ENCODE assay signal across 3 cellular contexts in the genomic region with DNA sequence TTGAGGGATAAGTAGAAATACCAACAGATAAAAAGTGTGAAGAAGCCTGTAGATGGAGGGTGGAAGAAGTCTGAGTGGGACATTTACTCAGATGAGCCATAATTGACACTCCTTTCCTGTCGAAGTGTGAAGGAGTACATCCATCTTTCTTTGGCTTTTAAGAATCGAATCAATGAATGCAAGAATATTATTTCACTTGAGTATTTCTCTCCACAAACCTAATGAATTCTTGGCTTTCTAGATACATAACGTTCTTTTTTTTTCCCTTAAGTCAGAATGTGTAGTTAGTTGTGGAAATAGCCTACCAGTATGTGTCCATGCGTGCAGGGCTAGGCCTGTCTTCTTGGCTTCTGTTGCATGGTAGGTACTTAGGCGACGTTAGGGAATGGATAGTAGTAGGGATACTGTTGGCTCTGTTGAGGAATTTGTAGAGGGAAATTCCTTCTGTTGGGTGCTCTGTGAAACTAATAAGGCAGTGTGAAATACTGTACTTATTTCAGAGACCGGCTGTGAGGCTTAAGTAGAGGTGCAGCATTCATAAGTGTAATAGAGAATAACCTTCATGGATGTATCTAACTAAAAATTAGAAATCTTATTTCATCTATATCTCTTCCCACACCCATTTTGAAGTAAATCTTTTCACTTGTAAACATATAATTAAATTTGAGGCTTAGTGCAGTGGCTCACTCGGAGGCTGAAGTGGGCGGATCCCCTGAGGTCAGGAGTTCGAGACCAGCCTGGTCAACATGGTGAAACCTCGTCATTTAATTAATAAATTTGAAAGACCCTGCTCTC.
TF ChIP-seq lines count a peak whose summit lies in the region.

No MANE protein-coding gene starts in this region.

TF ChIP-seq in A549, 52 proteins besides CTCF, POLR2A, EP300 and RAD21:
- no peak for TF ChIP-seq CEBPB (IDR thresholded peaks at IDR 0.05)
- TF ChIP-seq GATA3 (IDR thresholded peaks at IDR 0.05; ENCODE audit: borderline replicate concordance) = no peak

TF ChIP-seq in HEK293, 187 proteins besides CTCF, POLR2A, EP300 and RAD21:
- TF ChIP-seq ZNF132 (tag by site-specific recombination; IDR thresholded peaks at IDR 0.05; ENCODE audit: borderline replicate concordance) (no peak), OVOL3 (tag by site-specific recombination; IDR thresholded peaks at IDR 0.05) (no peak), KLF9 (tag by site-specific recombination; IDR thresholded peaks at IDR 0.05; ENCODE audit: low read depth) (0 out of 2 replicates have a peak, but pooled peaks have one; percentile 24), ZNF211 (tag by site-specific recombination; IDR thresholded peaks at IDR 0.05; ENCODE audit: low read depth) (no peak), SP7 (tag by site-specific recombination; IDR thresholded peaks at IDR 0.05) (peak; percentile 52; the same call in 1 of the 2 replicates), SP3 (tag by site-specific recombination; IDR thresholded peaks at IDR 0.05) (no peak), ZNF404 (tag by site-specific recombination; IDR thresholded peaks at IDR 0.05) (no peak), ZNF544 (tag by site-specific recombination; IDR thresholded peaks at IDR 0.05) (no peak), EGR2 (tag by site-specific recombination; IDR thresholded peaks at IDR 0.05; ENCODE audit: low read depth) (no peak), ZNF184 (tag by site-specific recombination; IDR thresholded peaks at IDR 0.05) (no peak), ZNF558 (tag by site-specific recombination; IDR thresholded peaks at IDR 0.05) (no peak), ZBTB21 (tag by site-specific recombination; IDR thresholded peaks at IDR 0.05) (no peak)
- TF ChIP-seq, protein P1, sequence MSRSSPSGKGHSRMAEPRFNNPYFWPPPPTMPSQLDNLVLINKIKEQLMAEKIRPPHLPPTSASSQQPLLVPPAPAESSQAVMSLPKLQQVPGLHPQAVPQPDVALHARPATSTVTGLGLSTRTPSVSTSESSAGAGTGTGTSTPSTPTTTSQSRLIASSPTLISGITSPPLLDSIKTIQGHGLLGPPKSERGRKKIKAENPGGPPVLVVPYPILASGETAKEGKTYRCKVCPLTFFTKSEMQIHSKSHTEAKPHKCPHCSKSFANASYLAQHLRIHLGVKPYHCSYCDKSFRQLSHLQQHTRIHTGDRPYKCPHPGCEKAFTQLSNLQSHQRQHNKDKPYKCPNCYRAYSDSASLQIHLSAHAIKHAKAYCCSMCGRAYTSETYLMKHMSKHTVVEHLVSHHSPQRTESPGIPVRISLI (tag by site-specific recombination; IDR thresholded peaks at IDR 0.05) = no peak

TF ChIP-seq in GM12878, 131 proteins besides CTCF, POLR2A, EP300 and RAD21:
- TF ChIP-seq, protein P2, sequence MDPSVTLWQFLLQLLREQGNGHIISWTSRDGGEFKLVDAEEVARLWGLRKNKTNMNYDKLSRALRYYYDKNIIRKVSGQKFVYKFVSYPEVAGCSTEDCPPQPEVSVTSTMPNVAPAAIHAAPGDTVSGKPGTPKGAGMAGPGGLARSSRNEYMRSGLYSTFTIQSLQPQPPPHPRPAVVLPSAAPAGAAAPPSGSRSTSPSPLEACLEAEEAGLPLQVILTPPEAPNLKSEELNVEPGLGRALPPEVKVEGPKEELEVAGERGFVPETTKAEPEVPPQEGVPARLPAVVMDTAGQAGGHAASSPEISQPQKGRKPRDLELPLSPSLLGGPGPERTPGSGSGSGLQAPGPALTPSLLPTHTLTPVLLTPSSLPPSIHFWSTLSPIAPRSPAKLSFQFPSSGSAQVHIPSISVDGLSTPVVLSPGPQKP (IDR thresholded peaks at IDR 0.05; ENCODE audit: low read depth, low read length) = no peak
- TF ChIP-seq PAX8 (IDR thresholded peaks at IDR 0.05) = no peak
- no peak for TF ChIP-seq TBL1XR1 (IDR thresholded peaks at IDR 0.05; ENCODE audit: low read depth, low read length)
- no peak for TF ChIP-seq RFX5 (IDR thresholded peaks at IDR 0.05; ENCODE audit: low read depth, low read length)
- no peak for TF ChIP-seq TCF7 (IDR thresholded peaks at IDR 0.05; ENCODE audit: borderline replicate concordance)
- TF ChIP-seq, protein P3, sequence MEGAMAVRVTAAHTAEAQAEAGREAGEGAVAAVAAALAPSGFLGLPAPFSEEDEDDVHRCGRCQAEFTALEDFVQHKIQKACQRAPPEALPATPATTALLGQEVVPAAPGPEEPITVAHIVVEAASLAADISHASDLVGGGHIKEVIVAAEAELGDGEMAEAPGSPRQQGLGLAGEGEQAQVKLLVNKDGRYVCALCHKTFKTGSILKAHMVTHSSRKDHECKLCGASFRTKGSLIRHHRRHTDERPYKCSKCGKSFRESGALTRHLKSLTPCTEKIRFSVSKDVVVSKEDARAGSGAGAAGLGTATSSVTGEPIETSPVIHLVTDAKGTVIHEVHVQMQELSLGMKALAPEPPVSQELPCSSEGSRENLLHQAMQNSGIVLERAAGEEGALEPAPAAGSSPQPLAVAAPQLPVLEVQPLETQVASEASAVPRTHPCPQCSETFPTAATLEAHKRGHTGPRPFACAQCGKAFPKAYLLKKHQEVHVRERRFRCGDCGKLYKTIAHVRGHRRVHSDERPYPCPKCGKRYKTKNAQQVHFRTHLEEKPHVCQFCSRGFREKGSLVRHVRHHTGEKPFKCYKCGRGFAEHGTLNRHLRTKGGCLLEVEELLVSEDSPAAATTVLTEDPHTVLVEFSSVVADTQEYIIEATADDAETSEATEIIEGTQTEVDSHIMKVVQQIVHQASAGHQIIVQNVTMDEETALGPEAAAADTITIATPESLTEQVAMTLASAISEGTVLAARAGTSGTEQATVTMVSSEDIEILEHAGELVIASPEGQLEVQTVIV (IDR thresholded peaks at IDR 0.05; ENCODE audit: borderline replicate concordance, partially characterized antibody) = no peak
- TF ChIP-seq JUND (IDR thresholded peaks at IDR 0.05; ENCODE audit: low read depth, low read length) = no peak
- no peak for TF ChIP-seq ZNF622 (IDR thresholded peaks at IDR 0.05)
